In the genomic region with DNA sequence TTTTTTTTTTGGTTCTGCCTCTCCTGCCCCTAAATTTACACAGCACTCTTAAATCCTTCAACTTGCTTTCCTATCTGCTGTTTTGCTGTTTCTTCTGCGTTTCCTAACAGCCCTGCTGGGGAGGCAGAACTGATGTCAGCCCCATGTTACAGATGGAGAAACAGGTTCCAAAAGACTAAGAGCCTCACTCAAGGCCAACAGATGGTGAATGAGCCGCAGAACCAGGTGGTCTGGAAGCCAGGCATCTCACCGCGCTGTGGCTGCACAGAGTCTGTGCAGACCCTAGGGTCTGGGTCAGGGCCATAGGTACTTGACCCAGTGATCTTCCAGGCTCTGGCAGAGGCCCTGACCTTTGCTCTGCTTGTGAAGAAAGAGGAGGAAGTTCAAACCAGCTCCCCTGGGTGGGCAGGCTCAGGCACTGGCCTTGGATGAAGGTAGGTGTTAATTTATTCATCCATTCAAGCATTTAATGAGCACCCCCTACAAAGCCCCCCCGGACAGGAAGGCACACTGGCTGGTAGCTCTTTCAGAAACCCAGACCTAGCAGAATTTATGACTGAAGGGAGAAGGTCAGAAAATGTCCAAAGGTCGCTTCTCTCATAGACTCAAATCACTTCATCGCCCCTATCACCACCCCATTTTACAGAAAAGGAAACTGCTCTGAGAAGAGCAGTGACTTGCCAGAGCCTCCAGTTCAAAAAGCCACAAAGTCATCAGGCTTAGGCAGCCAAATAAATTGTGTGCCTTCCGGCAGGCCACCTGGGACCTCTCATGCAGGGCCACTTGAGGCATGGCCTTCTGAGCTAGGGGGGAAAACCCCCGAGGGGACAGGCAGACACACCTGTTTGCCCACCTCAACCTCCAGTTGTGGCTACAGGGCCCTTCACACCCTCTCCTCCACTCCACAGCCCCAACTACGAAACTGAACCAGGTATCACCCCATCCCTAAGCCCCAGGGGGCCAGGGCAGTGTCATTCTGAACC, we compare ENCODE assay signal across 12 cellular contexts. TPM values are rescaled to one million over a fixed set of nuclear protein-coding genes. Genes with fewer than 3 reads are reported as not detected.
DNase-seq lines count a peak whose midpoint lies in the region; ATAC-seq lines count a peak whose summit lies in the region.
"Had no signal": no experiment of that assay in that cellular context is flagged by ENCODE, and none has a peak within 500 bp of the region (broad histone marks: within the 10 kb centered on the region; RNA-seq: fewer than 3 reads in every experiment).

No MANE protein-coding gene starts in this region.

- peaks cover 52% of the 10 kb centered on the region for H3K27me3 Mint-ChIP-seq in CD4-positive, CD25-positive, alpha-beta regulatory T cell
- H3K27me3 Mint-ChIP-seq in natural killer cell treated with Interleukin-12 subunit alpha and Interleukin-12 subunit beta and Interleukin-15 and Interleukin-18, amount 100 ng/mL, for 72 hours: peaks cover 20 to 26% of the 10 kb centered on the region in 2 donors

- DNase-seq in CD4-positive, CD25-positive, alpha-beta regulatory T cell: no peak
- peak; percentile 30 for DNase-seq in GM19240 (ENCODE audit: insufficient read length, low spot score)
- DNase-seq in islet precursor cell: peak; percentile 33
- no peak for DNase-seq in activated naive CD4-positive, alpha-beta T cell treated with anti-CD3 and anti-CD28 coated beads, Interleukin-2, amount 50 U/mL, for 16 hours
- DNase-seq in natural killer cell treated with Interleukin-12 subunit alpha and Interleukin-12 subunit beta and Interleukin-15 and Interleukin-18, amount 100 ng/mL, for 72 hours (ENCODE audit: low spot score): no peak
- DNase-seq in left cardiac atrium: no peak
- DNase-seq in COLO829 (ENCODE audit: low spot score): no peak
- DNase-seq: sigmoid colon had no signal

- intact Hi-C loops in left cardiac atrium (cut with DNase I): no loop called here

- no peaks in the 10 kb centered on the region for H3K36me3 Mint-ChIP-seq in CD4-positive, CD25-positive, alpha-beta regulatory T cell
- no peaks in the 10 kb centered on the region for H3K36me3 Mint-ChIP-seq in natural killer cell treated with Interleukin-12 subunit alpha and Interleukin-12 subunit beta and Interleukin-15 and Interleukin-18, amount 100 ng/mL, for 72 hours
- H3K36me3 Mint-ChIP-seq: activated naive CD4-positive, alpha-beta T cell treated with anti-CD3 and anti-CD28 coated beads, Interleukin-2, amount 50 U/mL, for 24 hours had no signal

- H3K4me1 Mint-ChIP-seq in CD4-positive, CD25-positive, alpha-beta regulatory T cell: peaks cover 0 to 19% (median 0%) of the 10 kb centered on the region in 4 donors
- no peaks in the 10 kb centered on the region for H3K4me1 Mint-ChIP-seq in natural killer cell treated with Interleukin-12 subunit alpha and Interleukin-12 subunit beta and Interleukin-15 and Interleukin-18, amount 100 ng/mL, for 72 hours (ENCODE audit: low read depth in 2 of 2)

- no peaks in the 10 kb centered on the region for H3K9me3 ChIP-seq in CD4-positive, CD25-positive, alpha-beta regulatory T cell (ENCODE audit: control insufficient read depth in 2 of 2, low read length in 2 of 2)
- H3K9me3 ChIP-seq: sigmoid colon, upper lobe of left lung had no signal

- no peaks in the 10 kb centered on the region for H3K36me3 ChIP-seq in CD4-positive, CD25-positive, alpha-beta regulatory T cell (ENCODE audit: control insufficient read depth, insufficient read depth, low read length)
- H3K36me3 ChIP-seq: sigmoid colon, upper lobe of left lung had no signal

- no peak for ATAC-seq in CD4-positive, CD25-positive, alpha-beta regulatory T cell (ENCODE audit: low read depth in 2 of 2)
- peak; percentile 46 for ATAC-seq in HG03460 (IDR thresholded peaks at IDR 0.05; ENCODE audit: unreplicated experiment)
- no peak for ATAC-seq in natural killer cell treated with Interleukin-12 subunit alpha and Interleukin-12 subunit beta and Interleukin-15 and Interleukin-18, amount 100 ng/mL, for 72 hours
- ATAC-seq in left cardiac atrium: no peak

- peaks cover 16% of the 10 kb centered on the region for H3K27me3 ChIP-seq in CD4-positive, CD25-positive, alpha-beta regulatory T cell (ENCODE audit: control insufficient read depth, insufficient read depth, low read length)

- no peak overlapping the region for H3K4me3 ChIP-seq in CD4-positive, CD25-positive, alpha-beta regulatory T cell (ENCODE audit: low read depth, low read length)
- H3K4me3 ChIP-seq: sigmoid colon, upper lobe of left lung had no signal

- peak overlapping the region in 1 of 3 donors; percentile 65 for H3K27ac Mint-ChIP-seq in CD4-positive, CD25-positive, alpha-beta regulatory T cell
- no peak overlapping the region for H3K27ac Mint-ChIP-seq in natural killer cell treated with Interleukin-12 subunit alpha and Interleukin-12 subunit beta and Interleukin-15 and Interleukin-18, amount 100 ng/mL, for 72 hours
- H3K27ac Mint-ChIP-seq: activated naive CD4-positive, alpha-beta T cell treated with anti-CD3 and anti-CD28 coated beads, Interleukin-2, amount 50 U/mL, for 24 hours had no signal

- peak overlapping the region; percentile 30 for H3K27ac ChIP-seq in CD4-positive, CD25-positive, alpha-beta regulatory T cell (ENCODE audit: insufficient read depth, low read length, poor library complexity, severe bottlenecking)
- H3K27ac ChIP-seq: sigmoid colon had no signal

- H3K4me3 Mint-ChIP-seq in CD4-positive, CD25-positive, alpha-beta regulatory T cell: peak overlapping the region; percentile 15 to 79 (median 60)
- H3K4me3 Mint-ChIP-seq in natural killer cell treated with Interleukin-12 subunit alpha and Interleukin-12 subunit beta and Interleukin-15 and Interleukin-18, amount 100 ng/mL, for 72 hours: no peak overlapping the region
- H3K4me3 Mint-ChIP-seq: activated naive CD4-positive, alpha-beta T cell treated with anti-CD3 and anti-CD28 coated beads, Interleukin-2, amount 50 U/mL, for 24 hours had no signal

- peaks cover 23% of the 10 kb centered on the region for H3K4me1 ChIP-seq in CD4-positive, CD25-positive, alpha-beta regulatory T cell (ENCODE audit: control insufficient read depth, insufficient read depth, low read length, poor library complexity, severe bottlenecking)

- H3K9me3 Mint-ChIP-seq in CD4-positive, CD25-positive, alpha-beta regulatory T cell: peaks cover 0 to 2% (median 0%) of the 10 kb centered on the region in 7 donors
- H3K9me3 Mint-ChIP-seq in natural killer cell treated with Interleukin-12 subunit alpha and Interleukin-12 subunit beta and Interleukin-15 and Interleukin-18, amount 100 ng/mL, for 72 hours: no peaks in the 10 kb centered on the region
- H3K9me3 Mint-ChIP-seq: activated naive CD4-positive, alpha-beta T cell treated with anti-CD3 and anti-CD28 coated beads, Interleukin-2, amount 50 U/mL, for 24 hours had no signal

RNA-seq across cellular contexts. Expression of a gene that starts 2.7 kb away (rescaled TPM):
- total RNA-seq in CD4-positive, CD25-positive, alpha-beta regulatory T cell: 4.3 TPM
- polyA plus RNA-seq in CD4-positive, CD25-positive, alpha-beta regulatory T cell: 1 to 10 TPM in 2 of 4 donors, under 1 TPM in 2; 0.45 to 1.4 (median 0.89) TPM
- total RNA-seq in natural killer cell treated with Interleukin-12 subunit alpha and Interleukin-12 subunit beta and Interleukin-15 and Interleukin-18, amount 100 ng/mL, for 72 hours: under 1 TPM; 0.29 to 0.39 TPM
- 1 to 10 TPM; 5.0 to 6.6 TPM for total RNA-seq in left cardiac atrium
- total RNA-seq: HT1080 had no signal

RNA-seq across cellular contexts. Expression of a gene that starts 2.9 kb away (rescaled TPM):
- total RNA-seq in CD4-positive, CD25-positive, alpha-beta regulatory T cell: 2.5 TPM
- polyA plus RNA-seq in CD4-positive, CD25-positive, alpha-beta regulatory T cell: 1 to 10 TPM; 3.1 to 5.1 (median 4.1) TPM
- 1 to 10 TPM; 1.2 to 2.7 TPM for total RNA-seq in natural killer cell treated with Interleukin-12 subunit alpha and Interleukin-12 subunit beta and Interleukin-15 and Interleukin-18, amount 100 ng/mL, for 72 hours
- 1 to 10 TPM; 1.6 to 2.6 TPM for total RNA-seq in left cardiac atrium
- total RNA-seq: HT1080 had no signal

RNA-seq across cellular contexts. Expression of a gene that starts 38.5 kb away (rescaled TPM):
- total RNA-seq in CD4-positive, CD25-positive, alpha-beta regulatory T cell: 35.8 TPM
- 10 to 100 TPM; 18.5 to 24.9 (median 19.5) TPM for polyA plus RNA-seq in CD4-positive, CD25-positive, alpha-beta regulatory T cell
- total RNA-seq in natural killer cell treated with Interleukin-12 subunit alpha and Interleukin-12 subunit beta and Interleukin-15 and Interleukin-18, amount 100 ng/mL, for 72 hours: 10 to 100 TPM; 41.0 to 43.3 TPM
- 10 to 100 TPM; 28.4 to 30.8 TPM for total RNA-seq in left cardiac atrium

RNA-seq across cellular contexts. Expression of a gene that starts 48.2 kb away (rescaled TPM):
- total RNA-seq in CD4-positive, CD25-positive, alpha-beta regulatory T cell: 127 TPM
- 100 to 1,000 TPM; 129 to 158 (median 148) TPM for polyA plus RNA-seq in CD4-positive, CD25-positive, alpha-beta regulatory T cell
- total RNA-seq in natural killer cell treated with Interleukin-12 subunit alpha and Interleukin-12 subunit beta and Interleukin-15 and Interleukin-18, amount 100 ng/mL, for 72 hours: 10 to 100 TPM; 37.2 to 72.9 TPM
- total RNA-seq in left cardiac atrium: 10 to 100 TPM; 69.1 to 99.9 TPM

Comparison
In these comparisons a context has a peak if more than half of its experiments do, and no peak if none do; other contexts are left out.
1. DNase-seq: peak in GM19240 (single experiment) and islet precursor cell (single experiment); none in CD4-positive, CD25-positive, alpha-beta regulatory T cell (0 of 3), activated naive CD4-positive, alpha-beta T cell treated with anti-CD3 and anti-CD28 coated beads, Interleukin-2, amount 50 U/mL, for 16 hours (single experiment), natural killer cell treated with Interleukin-12 subunit alpha and Interleukin-12 subunit beta and Interleukin-15 and Interleukin-18, amount 100 ng/mL, for 72 hours (single experiment), left cardiac atrium (single experiment) and COLO829 (single experiment).